Comparison of ENCODE assay signal across 19 cellular contexts in the genomic region with DNA sequence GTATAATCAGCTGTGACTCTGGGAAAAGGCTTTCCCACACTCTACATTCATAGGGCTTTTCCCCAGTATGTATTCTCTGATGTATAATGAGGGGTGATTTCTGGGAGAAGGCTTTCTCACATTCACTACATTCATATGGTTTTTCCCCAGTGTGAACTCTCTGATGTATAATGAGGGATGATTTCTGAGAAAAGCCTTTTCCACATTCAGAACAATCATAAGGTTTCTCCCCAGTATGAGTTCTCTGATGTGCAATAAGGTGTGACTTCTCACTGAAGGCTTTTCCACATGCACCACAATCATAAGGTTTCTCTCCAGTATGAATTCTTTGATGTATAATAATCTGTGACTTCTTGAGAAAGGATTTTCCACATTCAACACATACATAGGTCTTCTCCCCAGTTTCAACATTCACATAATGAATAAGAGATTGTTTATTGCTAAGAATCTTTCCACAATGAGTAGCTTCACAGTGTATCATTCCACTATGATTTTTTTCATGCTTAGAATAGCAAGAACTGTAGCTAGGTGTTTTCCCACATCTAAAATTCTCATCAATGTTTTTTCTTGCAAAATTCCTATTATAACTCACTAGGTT. TPM values are rescaled to one million over a fixed set of nuclear protein-coding genes. Genes with fewer than 3 reads are reported as not detected.
DNase-seq lines count a peak whose midpoint lies in the region; ATAC-seq and TF ChIP-seq lines count a peak whose summit lies in the region.
"Had no signal": no experiment of that assay in that cellular context is flagged by ENCODE, and none has a peak within 500 bp of the region (broad histone marks: within the 10 kb centered on the region; RNA-seq: fewer than 3 reads in every experiment).

No MANE protein-coding gene starts in this region.

- peaks cover 67 to 92% (median 79%) of the 10 kb centered on the region in 5 donors for H3K9me3 ChIP-seq in subcutaneous abdominal adipose tissue (ENCODE audit: control insufficient read depth in 5 of 5, low read length in 5 of 5)

- H3K9ac ChIP-seq in subcutaneous abdominal adipose tissue (ENCODE audit: low read length in 5 of 5) = peak overlapping the region in 1 of 5 donors; percentile 85

- H3K4me1 Mint-ChIP-seq in activated T-helper 17 cell treated with anti-CD3 and anti-CD28 coated beads, Interleukin-2, amount 50 U/mL, for 72 hours = no peaks in the 10 kb centered on the region
- H3K4me1 Mint-ChIP-seq: B cell, CD14-positive monocyte, H9 had no signal

- H3K4me3 ChIP-seq in choroid plexus epithelial cell (ENCODE audit: low read depth, low read length) (no peak overlapping the region), subcutaneous abdominal adipose tissue (ENCODE audit: low read depth in 1 of 5, low read length in 5 of 5) (peak overlapping the region; percentile 20 to 54 (median 39))
- H3K4me3 ChIP-seq: SJSA1 had no signal

- H3K27me3 ChIP-seq in subcutaneous abdominal adipose tissue (ENCODE audit: control insufficient read depth in 5 of 5, insufficient read depth in 4 of 5, low read length in 5 of 5) = no peaks in the 10 kb centered on the region
- H3K27me3 ChIP-seq: SJSA1 had no signal

- H3K27me3 Mint-ChIP-seq in activated T-helper 17 cell treated with anti-CD3 and anti-CD28 coated beads, Interleukin-2, amount 50 U/mL, for 72 hours = no peaks in the 10 kb centered on the region
- H3K27me3 Mint-ChIP-seq: B cell had no signal

- no peak for ATAC-seq in activated T-helper 17 cell treated with anti-CD3 and anti-CD28 coated beads, Interleukin-2, amount 50 U/mL, for 72 hours (replicated peaks)
- ATAC-seq in GM19452 (IDR thresholded peaks at IDR 0.05; ENCODE audit: unreplicated experiment) = no peak
- ATAC-seq: Right ventricle myocardium inferior had no signal

- H3K4me1 ChIP-seq in subcutaneous abdominal adipose tissue (ENCODE audit: control insufficient read depth in 5 of 5, insufficient read depth in 5 of 5, low read length in 5 of 5) = peaks cover 0 to 4% (median 0%) of the 10 kb centered on the region in 5 donors
- H3K4me1 ChIP-seq: SJSA1 had no signal

- TF ChIP-seq CTCF in choroid plexus epithelial cell (conservative IDR thresholded peaks at IDR 0.05; ENCODE audit: low read depth, low read length) = no peak

- no peak overlapping the region for H3K27ac ChIP-seq in subcutaneous abdominal adipose tissue (ENCODE audit: low read depth, low read length)
- H3K27ac ChIP-seq: SJSA1 had no signal

- H3K4me3 Mint-ChIP-seq in activated T-helper 17 cell treated with anti-CD3 and anti-CD28 coated beads, Interleukin-2, amount 50 U/mL, for 72 hours = no peak overlapping the region
- H3K4me3 Mint-ChIP-seq: B cell, CD14-positive monocyte, H9 had no signal

- no peak overlapping the region for H3K27ac Mint-ChIP-seq in activated T-helper 17 cell treated with anti-CD3 and anti-CD28 coated beads, Interleukin-2, amount 50 U/mL, for 72 hours
- H3K27ac Mint-ChIP-seq: B cell, CD14-positive monocyte, H9 had no signal

- DNase-seq in DMS53 (lab: John Stamatoyannopoulos, UW) (peak; percentile 43), KBM-7 (peak; percentile 3), choroid plexus epithelial cell (ENCODE audit: low read depth) (peak; percentile 5), NAMALWA (ENCODE audit: low spot score) (no peak)
- DNase-seq: EL, H9, IMR-90, Karpas-422, NCI-H1417 treated with DMSO at 0.1 percent for 48 hours, NCI-H187, NCI-H446 treated with DMSO at 0.1 percent for 48 hours, NCI-H526 treated with DMSO at 0.1 percent for 48 hours had no signal

- H3K36me3 Mint-ChIP-seq in activated T-helper 17 cell treated with anti-CD3 and anti-CD28 coated beads, Interleukin-2, amount 50 U/mL, for 72 hours (ENCODE audit: low read depth) = no peaks in the 10 kb centered on the region
- H3K36me3 Mint-ChIP-seq: CD14-positive monocyte had no signal

- in situ Hi-C loops in KBM-7 (cut with MboI; ENCODE audit: low pct_unique_long_range_greater_than_20kb, low sequenced_read_pairs) = no loop called here

- peaks cover 30% of the 10 kb centered on the region for H3K9me3 Mint-ChIP-seq in activated T-helper 17 cell treated with anti-CD3 and anti-CD28 coated beads, Interleukin-2, amount 50 U/mL, for 72 hours

- H3K36me3 ChIP-seq in subcutaneous abdominal adipose tissue (ENCODE audit: control insufficient read depth in 5 of 5, insufficient read depth in 5 of 5, low read length in 5 of 5) = peaks cover under 1 to 45% (median 5%) of the 10 kb centered on the region in 5 donors
- H3K36me3 ChIP-seq: SJSA1 had no signal

RNA-seq across cellular contexts. Expression of a gene that starts 26.7 kb away (rescaled TPM):
- 1 to 10 TPM in 1 of 2 donors, under 1 TPM in 1; 0.71 to 1.5 TPM for total RNA-seq in activated T-helper 17 cell treated with anti-CD3 and anti-CD28 coated beads, Interleukin-2, amount 50 U/mL, for 72 hours
